Comparison of ENCODE assay signal across 8 cellular contexts in the genomic region with DNA sequence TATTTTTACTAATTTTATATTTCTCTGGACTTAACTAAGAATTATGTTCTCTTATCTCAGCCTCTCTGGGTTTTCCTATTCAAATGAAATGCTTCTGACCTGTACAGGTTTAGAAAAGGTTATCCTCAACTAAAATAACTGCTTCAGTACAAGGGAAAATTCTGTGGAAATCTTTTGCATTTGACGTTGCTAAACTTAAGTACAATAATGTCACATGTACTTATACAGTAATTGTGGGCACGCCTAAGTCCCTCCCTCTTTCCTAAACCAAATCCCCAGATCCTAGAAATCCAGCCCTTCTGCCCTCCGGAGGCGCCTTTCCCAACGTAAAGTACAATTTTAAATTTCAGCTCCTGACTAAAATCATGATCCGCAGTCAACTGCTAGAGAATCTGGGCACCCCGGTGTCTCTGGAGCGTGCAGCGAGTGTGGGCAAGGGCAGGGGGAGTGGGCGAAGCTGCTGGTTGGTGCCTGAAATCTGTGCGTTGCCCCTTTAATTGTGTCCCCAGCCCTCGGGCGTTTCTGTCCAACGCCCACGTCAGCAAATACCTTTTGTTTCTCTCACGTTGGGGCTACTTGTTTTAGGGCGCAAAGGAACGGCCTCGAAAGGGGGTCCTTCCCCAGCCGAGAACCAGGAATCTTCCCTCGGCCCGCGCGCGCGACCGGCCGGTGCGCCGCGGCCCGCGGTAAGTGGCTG. TPM values are rescaled to one million over a fixed set of nuclear protein-coding genes. Genes with fewer than 3 reads are reported as not detected.
DNase-seq lines count a peak whose midpoint lies in the region; ATAC-seq, FAIRE-seq and TF ChIP-seq lines count a peak whose summit lies in the region.

A gene (plus strand): TSS at position 541 of the 697 bp plus-strand sequence. CDS start 53,505 bp downstream, outside the sequence.

- H3K27ac Mint-ChIP-seq in naive B cell: peak within 1 kb of the TSS in 3 of 6 donors; percentile 13 to 67 (median 63)

- peak within 1 kb of the TSS; percentile 83 to 92 (median 86) for H3K4me3 Mint-ChIP-seq in naive B cell

- no peaks in the 10 kb centered on the region for H3K9me3 ChIP-seq in uterus

- DNase-seq in GM10266 (ENCODE audit: extremely low spot score): peak; percentile 51
- DNase-seq in NCI-H2227 (lab: John Stamatoyannopoulos, UW; ENCODE audit: unreplicated experiment): peak; percentile 82
- DNase-seq in activated T-cell treated with anti-CD3 and anti-CD28 coated beads, Interleukin-2, amount 50 U/mL, for 1 hour: peak; percentile 23
- DNase-seq in fibroblast of the aortic adventitia (ENCODE audit: low read depth): peak; percentile 76
- DNase-seq in naive B cell: no peak
- DNase-seq in uterus: peak; percentile 42 to 43
- no peak for DNase-seq in activated effector memory CD4-positive, alpha-beta T cell treated with Interleukin-2 at 50 U/mL for 16 hours

- peak; percentile 38 to 45 for ATAC-seq in naive B cell (ENCODE audit: low read depth in 2 of 2)

- H3K36me3 ChIP-seq in uterus: no peaks in the 10 kb centered on the region

- H3K4me1 ChIP-seq in uterus: no peaks in the 10 kb centered on the region

- peak; percentile 44 for FAIRE-seq in A204.1 (lab: Jason Lieb, UNC)

- no peaks in the 10 kb centered on the region for H3K27me3 ChIP-seq in uterus

- H3K36me3 Mint-ChIP-seq in naive B cell: no peaks in the 10 kb centered on the region

- TF ChIP-seq POLR2A in uterus (IDR thresholded peaks at IDR 0.05): peak in 1 of 2 donors; percentile 29

- peaks cover 0 to 2% (median 0%) of the 10 kb centered on the region in 7 donors for H3K9me3 Mint-ChIP-seq in naive B cell

- no peak for TF ChIP-seq CTCF in GM10266 (IDR thresholded peaks at IDR 0.05; ENCODE audit: control insufficient read depth, insufficient read depth, low read depth, missing control alignments)
- peak; percentile 16 for TF ChIP-seq CTCF in fibroblast of the aortic adventitia (IDR thresholded peaks at IDR 0.05; ENCODE audit: insufficient read depth, low read length)
- TF ChIP-seq CTCF in uterus (IDR thresholded peaks at IDR 0.05): peak in 1 of 4 experiments; percentile 8

- H3K4me3 ChIP-seq in fibroblast of the aortic adventitia (ENCODE audit: low read depth, low read length): peak within 1 kb of the TSS; percentile 78
- peak within 1 kb of the TSS; percentile 40 to 61 for H3K4me3 ChIP-seq in uterus

- intact Hi-C loops in uterus (cut with DNase I; ENCODE audit: low total_unique reads): no loop called here

- H3K27ac ChIP-seq in uterus: peak within 1 kb of the TSS; percentile 87 to 88

- H3K4me1 Mint-ChIP-seq in naive B cell: peaks cover 19 to 32% (median 25%) of the 10 kb centered on the region in 3 donors

- H3K27me3 Mint-ChIP-seq in naive B cell: peaks cover 51 to 62% (median 53%) of the 10 kb centered on the region in 3 donors

RNA-seq across cellular contexts. Expression of the gene that starts here (rescaled TPM):
- total RNA-seq in fibroblast of the aortic adventitia (ENCODE audit: low replicate concordance) (7.1 and 10.8 TPM in 2 replicates), uterus (10 to 100 TPM in 3 of 4 donors, 1 to 10 TPM in 1; 4.1 to 42.2 (median 17.2) TPM)
- polyA plus RNA-seq in naive B cell (ENCODE audit: low read depth in 6 of 6): not detected

Comparison
In these comparisons a context has a peak if more than half of its experiments do, and no peak if none do; other contexts are left out.
1. Peak in ATAC-seq in naive B cell; RNA of the gene not detected or under 1 TPM.
2. DNase-seq: peak in GM10266 (single experiment), NCI-H2227 (single experiment), activated T-cell treated with anti-CD3 and anti-CD28 coated beads, Interleukin-2, amount 50 U/mL, for 1 hour (single experiment), fibroblast of the aortic adventitia (single experiment) and uterus (2 of 2); none in naive B cell (single experiment) and activated effector memory CD4-positive, alpha-beta T cell treated with Interleukin-2 at 50 U/mL for 16 hours (single experiment).